ENCODE assay signal across 20 cellular contexts in the genomic region with DNA sequence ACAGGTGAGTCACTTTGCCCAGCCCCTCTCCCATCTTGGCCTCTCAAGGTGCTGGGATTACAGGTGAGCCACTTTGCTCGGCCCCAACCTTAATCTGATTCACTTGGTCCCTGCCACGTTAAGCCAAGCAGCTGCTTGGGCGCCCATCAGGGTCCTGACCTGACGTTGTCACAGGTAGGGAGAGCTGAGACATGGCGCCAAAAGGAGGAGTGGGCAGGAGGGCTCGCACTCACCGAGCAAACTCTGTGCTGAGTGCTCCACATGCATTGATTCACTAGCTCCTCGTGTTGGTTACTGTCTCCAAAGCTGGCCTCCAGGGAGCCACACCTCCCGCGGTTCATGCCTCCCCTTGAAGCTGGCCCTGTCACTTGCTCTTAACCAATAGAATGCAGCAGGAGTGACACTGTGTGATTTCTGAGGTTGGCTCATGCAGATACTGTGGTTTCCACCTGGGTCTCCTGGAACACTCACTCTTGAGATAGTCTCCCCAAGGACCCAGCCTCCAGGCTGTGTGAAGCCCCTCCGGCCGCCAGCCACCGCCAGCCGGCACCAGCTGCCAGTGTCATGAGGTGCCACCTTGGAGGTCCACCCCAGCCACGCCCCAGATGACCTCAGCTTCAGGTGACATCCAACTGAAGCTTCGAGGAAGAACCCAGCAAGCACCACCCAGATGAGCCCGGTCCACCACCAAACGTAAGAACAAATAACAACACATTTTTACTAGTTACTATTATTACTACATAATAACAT.
"Had no signal": no experiment of that assay in that cellular context is flagged by ENCODE, and none has a peak within 500 bp of the region (broad histone marks: within the 10 kb centered on the region; RNA-seq: fewer than 3 reads in every experiment).

No MANE protein-coding gene starts in this region.

- H2AFZ ChIP-seq: hepatocyte had no signal

- H3K27ac ChIP-seq: adrenal gland, esophagus squamous epithelium, hepatocyte, transverse colon had no signal

- H3K27me3 ChIP-seq: adrenal gland, hepatocyte, transverse colon had no signal

- H3K4me1 ChIP-seq: adrenal gland, esophagus squamous epithelium, transverse colon had no signal

- H3K36me3 ChIP-seq: adrenal gland, esophagus squamous epithelium, transverse colon had no signal

- H3K9me3 ChIP-seq: adrenal gland, esophagus squamous epithelium had no signal

- DNase-seq: activated CD4-positive, alpha-beta T cell treated with anti-CD3 and anti-CD28 coated beads, Interleukin-2, amount 10 ng/mL, durations not matched to agents 7 days and 5 days; activated CD8-positive, alpha-beta T cell treated with anti-CD3 and anti-CD28 coated beads, Interleukin-2, amount 10 ng/mL, durations not matched to agents 7 days and 5 days; activated gamma-delta T cell; activated T-cell treated with anti-CD3 and anti-CD28 coated beads, Interleukin-2, amount 50 U/mL, for 24 hours; adrenal gland; effector memory CD4-positive, alpha-beta T cell; esophagus squamous epithelium; midbrain; nucleus accumbens; retina; stimulated activated naive CD8-positive, alpha-beta T cell treated with anti-CD3 and anti-CD28 coated beads, Interleukin-15, Interleukin-2, amounts not matched to agents 100 U/mL and 50 U/mL, for 24 hours; substantia nigra; T-helper 1 cell; T-helper 9 cell; transverse colon had no signal

- H3K9me3 Mint-ChIP-seq: activated CD4-positive, alpha-beta T cell treated with anti-CD3 and anti-CD28 coated beads, Interleukin-2, amount 10 ng/mL, durations not matched to agents 7 days and 5 days; activated T-cell treated with anti-CD3 and anti-CD28 coated beads, Interleukin-2, amount 50 U/mL, for 24 hours had no signal

- H3K4me2 ChIP-seq: hepatocyte had no signal

- H3K4me3 Mint-ChIP-seq: activated CD4-positive, alpha-beta T cell treated with anti-CD3 and anti-CD28 coated beads, Interleukin-2, amount 10 ng/mL, durations not matched to agents 7 days and 5 days; activated CD8-positive, alpha-beta T cell treated with anti-CD3 and anti-CD28 coated beads, Interleukin-2, amount 10 ng/mL, durations not matched to agents 7 days and 5 days; activated T-cell treated with anti-CD3 and anti-CD28 coated beads, Interleukin-2, amount 50 U/mL, for 24 hours; dendritic cell treated with granulocyte-macrophage colony-stimulating factor and Interleukin-4, amounts not matched to agents 40 ng/mL and 50 ng/mL, for 4 days; nephron had no signal

- H3K27ac Mint-ChIP-seq: activated CD4-positive, alpha-beta T cell treated with anti-CD3 and anti-CD28 coated beads, Interleukin-2, amount 10 ng/mL, durations not matched to agents 7 days and 5 days; activated CD8-positive, alpha-beta T cell treated with anti-CD3 and anti-CD28 coated beads, Interleukin-2, amount 10 ng/mL, durations not matched to agents 7 days and 5 days; activated naive CD4-positive, alpha-beta T cell treated with anti-CD3 and anti-CD28 coated beads, Interleukin-2, amount 50 U/mL, for 72 hours; activated T-cell treated with anti-CD3 and anti-CD28 coated beads, Interleukin-2, amount 50 U/mL, for 24 hours; dendritic cell treated with granulocyte-macrophage colony-stimulating factor and Interleukin-4, amounts not matched to agents 40 ng/mL and 50 ng/mL, for 4 days; nephron had no signal

- H3K79me2 ChIP-seq: hepatocyte had no signal

- H3K4me3 ChIP-seq: adrenal gland, esophagus squamous epithelium, hepatocyte, transverse colon had no signal

- H3K4me1 Mint-ChIP-seq: activated CD4-positive, alpha-beta T cell treated with anti-CD3 and anti-CD28 coated beads, Interleukin-2, amount 10 ng/mL, durations not matched to agents 7 days and 5 days had no signal

- ATAC-seq: activated CD8-positive, alpha-beta T cell treated with anti-CD3 and anti-CD28 coated beads, Interleukin-2, amount 10 ng/mL, durations not matched to agents 7 days and 5 days; activated naive CD4-positive, alpha-beta T cell treated with anti-CD3 and anti-CD28 coated beads, Interleukin-2, amount 50 U/mL, for 72 hours; SK-N-SH treated with all-trans-retinoic acid at 6 μM for 48 hours; stimulated activated naive CD8-positive, alpha-beta T cell treated with anti-CD3 and anti-CD28 coated beads, Interleukin-15, Interleukin-2, amounts not matched to agents 100 U/mL and 50 U/mL, for 24 hours had no signal
